In genomic region chr11:47269829-47270305, GRCh38 we compare ENCODE assay signal across 8 cellular contexts. TPM values are rescaled to one million over a fixed set of nuclear protein-coding genes. Genes with fewer than 3 reads are reported as not detected.
DNase-seq lines count a peak whose midpoint lies in the region; ATAC-seq and TF ChIP-seq lines count a peak whose summit lies in the region.

TSS of gene MADD (plus strand) at chr11:47270133.

- peak within 1 kb of the TSS; percentile 95 for H2AFZ ChIP-seq in neuronal stem cell (ENCODE audit: low read length)

- H3K4me1 ChIP-seq in RWPE2 (ENCODE audit: insufficient read depth, poor library complexity, severe bottlenecking) (peaks cover 16% of the 10 kb centered on the region), foreskin keratinocyte (peaks cover 17% of the 10 kb centered on the region), neuronal stem cell (ENCODE audit: control insufficient read depth in 2 of 2, insufficient read depth in 1 of 2, low read depth in 1 of 2, low read length in 2 of 2) (peaks cover 19 to 31% of the 10 kb centered on the region in 2 donors)

- TF ChIP-seq CTCF in RWPE2 (IDR thresholded peaks at IDR 0.05; ENCODE audit: poor library complexity, severe bottlenecking) (no peak), foreskin keratinocyte (conservative IDR thresholded peaks at IDR 0.05) (peak; percentile 23), subcutaneous adipose tissue (IDR thresholded peaks at IDR 0.05; ENCODE audit: low read depth) (no peak)

- H3K9me3 ChIP-seq in KOPT-K1 (ENCODE audit: insufficient read depth, low read length, poor library complexity, severe bottlenecking) = no peaks in the 10 kb centered on the region
- H3K9me3 ChIP-seq in RWPE2 (ENCODE audit: severe bottlenecking) = no peaks in the 10 kb centered on the region
- no peaks in the 10 kb centered on the region for H3K9me3 ChIP-seq in neuronal stem cell (replicated peaks in 1 of 2; ENCODE audit: control insufficient read depth in 2 of 2, insufficient read depth in 1 of 2, low read depth in 1 of 2, low read length in 2 of 2)

- H4K8ac ChIP-seq in neuronal stem cell (ENCODE audit: low read depth, low read length) = no peak within 1 kb of the TSS

- no CpG with 5 or more reads among the region's 57 CpGs for whole genome bisulfite sequencing in neuronal stem cell (ENCODE audit: extremely low coverage in 2 of 2, insufficient read length in 2 of 2, insufficient replicate concordance in 1 of 2), 2 donors

- no peak within 1 kb of the TSS for H3K14ac ChIP-seq in neuronal stem cell (ENCODE audit: low read length)

- peak within 1 kb of the TSS; percentile 59 for H3K23ac ChIP-seq in neuronal stem cell (ENCODE audit: low read depth, low read length, poor library complexity)

- peak within 1 kb of the TSS; percentile 59 for H3K4me2 ChIP-seq in neuronal stem cell (ENCODE audit: insufficient read depth, low read length, poor library complexity, severe bottlenecking)

- peak within 1 kb of the TSS; percentile 48 for H2BK5ac ChIP-seq in neuronal stem cell (ENCODE audit: low read length)

- H2BK120ac ChIP-seq in neuronal stem cell (ENCODE audit: low read depth, low read length) = peak within 1 kb of the TSS; percentile 42

- peak within 1 kb of the TSS; percentile 98 for H3K18ac ChIP-seq in neuronal stem cell (ENCODE audit: low read length)

- H3K4me3 ChIP-seq in RWPE2 (ENCODE audit: severe bottlenecking) = peak within 1 kb of the TSS; percentile 74
- peak within 1 kb of the TSS; percentile 61 to 97 for H3K4me3 ChIP-seq in neuronal stem cell (ENCODE audit: low read length in 2 of 2)

- ATAC-seq in GM21737 (IDR thresholded peaks at IDR 0.05; ENCODE audit: unreplicated experiment) (peak; percentile 67), RWPE2 (ENCODE audit: low read depth) (peak; percentile 81), foreskin keratinocyte (peak; percentile 81)

- H3K36me3 ChIP-seq in KOPT-K1 (ENCODE audit: insufficient read depth, low read length) = peaks cover 12% of the 10 kb centered on the region
- H3K36me3 ChIP-seq in RWPE2 (ENCODE audit: low read depth) = peaks cover under 1% of the 10 kb centered on the region
- H3K36me3 ChIP-seq in neuronal stem cell (replicated peaks in 1 of 2; ENCODE audit: control insufficient read depth in 2 of 2, insufficient read depth in 2 of 2, low read length in 2 of 2) = peaks cover 4 to 12% of the 10 kb centered on the region in 2 donors

- H3K27ac ChIP-seq in KOPT-K1 (ENCODE audit: low read depth, low read length, poor library complexity, severe bottlenecking) (peak within 1 kb of the TSS; percentile 88), RWPE2 (ENCODE audit: poor library complexity, severe bottlenecking) (peak within 1 kb of the TSS; percentile 73), foreskin keratinocyte (peak within 1 kb of the TSS; percentile 63), neuronal stem cell (replicated peaks; ENCODE audit: low read length) (peak within 1 kb of the TSS; percentile 98)

- peaks cover 2% of the 10 kb centered on the region for H3K79me1 ChIP-seq in neuronal stem cell (ENCODE audit: low read depth, low read length)

- peak; percentile 85 for DNase-seq in Daoy (ENCODE audit: low read depth)
- DNase-seq in RWPE2 (ENCODE audit: low spot score) = no peak
- peak; percentile 89 for DNase-seq in activated gamma-delta T cell (lab: John Stamatoyannopoulos, UW)
- peak; percentile 55 to 74 for DNase-seq in foreskin keratinocyte
- DNase-seq in neuronal stem cell (ENCODE audit: low spot score) = peak; percentile 86

- no peak within 1 kb of the TSS for H3K4ac ChIP-seq in neuronal stem cell (ENCODE audit: low read length)

- H2BK15ac ChIP-seq in neuronal stem cell (ENCODE audit: low read length) = no peak within 1 kb of the TSS

- H3K9ac ChIP-seq in neuronal stem cell (ENCODE audit: low read depth, low read length, poor library complexity) = peak within 1 kb of the TSS; percentile 88

- H2AK5ac ChIP-seq in neuronal stem cell (ENCODE audit: low read depth, low read length) = no peak within 1 kb of the TSS

- H3K27me3 ChIP-seq in RWPE2 (ENCODE audit: insufficient read depth, poor library complexity, severe bottlenecking) = no peaks in the 10 kb centered on the region
- no peaks in the 10 kb centered on the region for H3K27me3 ChIP-seq in foreskin keratinocyte
- no peaks in the 10 kb centered on the region for H3K27me3 ChIP-seq in neuronal stem cell (ENCODE audit: control insufficient read depth in 3 of 3, insufficient read depth in 3 of 3, low read depth in 1 of 3, low read length in 3 of 3)

- no peak within 1 kb of the TSS for H4K91ac ChIP-seq in neuronal stem cell (ENCODE audit: low read depth, low read length, poor library complexity)

- H2BK12ac ChIP-seq in neuronal stem cell (ENCODE audit: low read length) = no peak within 1 kb of the TSS

RNA-seq across cellular contexts. Expression of gene MADD, which starts in this region (rescaled TPM):
- total RNA-seq in Daoy (2014; rRNA removed; shearing (Covaris generic)) = 15.9 and 17.0 TPM in 2 replicates
- total RNA-seq in foreskin keratinocyte (15.3 and 16.8 TPM in 2 replicates), subcutaneous adipose tissue (10 to 100 TPM; 21.0 to 52.2 (median 44.6) TPM)
- 7.7 and 8.0 TPM in 2 replicates for polyA plus RNA-seq in foreskin keratinocyte
- 21.0 TPM for polyA plus RNA-seq in neuronal stem cell (2013, experiment 1 of 2)
- polyA plus RNA-seq in neuronal stem cell (2013, experiment 2 of 2) = 16.1 TPM
